Comparison of ENCODE assay signal across 14 cellular contexts in genomic region chr1:36369472-36369871, GRCh38. TPM values are rescaled to one million over a fixed set of nuclear protein-coding genes. Genes with fewer than 3 reads are reported as not detected.
DNase-seq lines count a peak whose midpoint lies in the region; ATAC-seq and TF ChIP-seq lines count a peak whose summit lies in the region.
"Had no signal": no experiment of that assay in that cellular context is flagged by ENCODE, and none has a peak within 500 bp of the region (broad histone marks: within the 10 kb centered on the region; RNA-seq: fewer than 3 reads in every experiment).

No MANE protein-coding gene starts in this region.

- DNase-seq in COR-L47 (lab: John Stamatoyannopoulos, UW) (peak; percentile 19), WTC11 (ENCODE audit: low spot score) (no peak), naive B cell (no peak), DMS79 treated with DMSO at 0.1 percent for 48 hours (lab: John Stamatoyannopoulos, UW) (no peak), NCI-H774 (lab: John Stamatoyannopoulos, UW) (no peak), cortex of kidney (lab: John Stamatoyannopoulos, UW) (no peak)
- DNase-seq: DMS 273 treated with DMSO at 0.1 percent for 48 hours had no signal

- H3K27ac ChIP-seq in BLaER1 treated with 17β-estradiol and CSF1 and Interleukin-3, amounts not matched to agents 10 nM and 100 nM = peak overlapping the region in 8 of 11 experiments; percentile 24 to 89 (median 41); a peak in 10 of 22 replicates
- H3K27ac ChIP-seq: cardiac muscle cell, WERI-Rb-1 had no signal

- H3K9me3 Mint-ChIP-seq in WTC11 (no peaks in the 10 kb centered on the region), naive B cell (no peaks in the 10 kb centered on the region)
- H3K9me3 Mint-ChIP-seq: activated T-helper 2 cell treated with anti-CD3 and anti-CD28 coated beads, Interferon-gamma antibody, Interleukin-2, Interleukin-4, amounts not matched to agents 10 μg/mL and 5 μg/mL and 100 μg/mL, durations not matched to agents 14 hours and 24 hours and 36 hours; mesothelial cell of epicardium had no signal

- no peak overlapping the region for H3K4me3 ChIP-seq in BLaER1 treated with 17β-estradiol and CSF1 and Interleukin-3, amounts not matched to agents 10 nM and 100 nM
- H3K4me3 ChIP-seq: cardiac muscle cell, esophagus muscularis mucosa, stomach had no signal

- H3K9ac ChIP-seq in BLaER1 treated with 17β-estradiol and CSF1 and Interleukin-3, amounts not matched to agents 10 nM and 100 nM = peak overlapping the region in 7 of 11 experiments; percentile 6 to 37 (median 18); a peak in 4 of 22 replicates

- H3K4me3 Mint-ChIP-seq in WTC11 (no peak overlapping the region), naive B cell (peak overlapping the region in 4 of 8 donors; percentile 24 to 89 (median 42))
- H3K4me3 Mint-ChIP-seq: mesothelial cell of epicardium had no signal

- H3K4me1 Mint-ChIP-seq in WTC11 = peaks cover 50% of the 10 kb centered on the region
- H3K4me1 Mint-ChIP-seq in naive B cell = peaks cover 66 to 96% (median 76%) of the 10 kb centered on the region in 3 donors

- H3K4me1 ChIP-seq in BLaER1 treated with 17β-estradiol and CSF1 and Interleukin-3, amounts not matched to agents 10 nM and 100 nM = peaks cover 94 to 100% (median 100%) of the 10 kb centered on the region in 10 experiments

- no peaks in the 10 kb centered on the region for H3K9me3 ChIP-seq in BLaER1 treated with 17β-estradiol and CSF1 and Interleukin-3, amounts not matched to agents 10 nM and 100 nM (replicated peaks in 1 of 11)
- H3K9me3 ChIP-seq: esophagus muscularis mucosa, stomach had no signal

- peaks cover 0 to 22% (median 12%) of the 10 kb centered on the region in 11 experiments; a peak in 12 of 22 replicates for H3K36me3 ChIP-seq in BLaER1 treated with 17β-estradiol and CSF1 and Interleukin-3, amounts not matched to agents 10 nM and 100 nM
- H3K36me3 ChIP-seq: cardiac muscle cell had no signal

- peaks cover 0 to 58% (median 21%) of the 10 kb centered on the region in 11 experiments; a peak in 14 of 22 replicates for H4K20me1 ChIP-seq in BLaER1 treated with 17β-estradiol and CSF1 and Interleukin-3, amounts not matched to agents 10 nM and 100 nM

- POLR2A ChIA-PET in WTC11 (lab: Charles Lee) = interaction anchor here (0.6 to 1.7 kb wide), 7 partner anchors 16 to 1433 kb away, joined by 3 to 10 read pairs (median 5); partner anchors contain the start of genes EVA1B and LSM10

- no peak for TF ChIP-seq CTCF in WTC11 (IDR thresholded peaks at IDR 0.05)

- H3K27me3 ChIP-seq in BLaER1 treated with 17β-estradiol and CSF1 and Interleukin-3, amounts not matched to agents 10 nM and 100 nM = no peaks in the 10 kb centered on the region
- H3K27me3 ChIP-seq: cardiac muscle cell, esophagus muscularis mucosa, stomach had no signal

- H3K36me3 Mint-ChIP-seq in WTC11 = no peaks in the 10 kb centered on the region; the same call in 1 of the 2 replicates
- H3K36me3 Mint-ChIP-seq in naive B cell = no peaks in the 10 kb centered on the region
- H3K36me3 Mint-ChIP-seq: mesothelial cell of epicardium had no signal

- H3K27ac Mint-ChIP-seq in WTC11 (peak overlapping the region; percentile 75), naive B cell (peak overlapping the region in 5 of 6 donors; percentile 51 to 99 (median 78))
- H3K27ac Mint-ChIP-seq: activated T-helper 2 cell treated with anti-CD3 and anti-CD28 coated beads, Interferon-gamma antibody, Interleukin-2, Interleukin-4, amounts not matched to agents 10 μg/mL and 5 μg/mL and 100 μg/mL, durations not matched to agents 14 hours and 24 hours and 36 hours had no signal

- peak overlapping the region; percentile 20 to 96 (median 92) for H3K4me2 ChIP-seq in BLaER1 treated with 17β-estradiol and CSF1 and Interleukin-3, amounts not matched to agents 10 nM and 100 nM

- no peak for ATAC-seq in WTC11
- ATAC-seq in naive B cell (ENCODE audit: low read depth in 2 of 2) = no peak

- CTCF ChIA-PET in WTC11 (lab: Charles Lee) = interaction anchor here (0.6 to 5.0 kb wide), 38 partner anchors 9 to 273 kb away, joined by 3 to 76 read pairs (median 6); partner anchors contain the start of genes EVA1B, LSM10, MRPS15 and OSCP1

- H3K27me3 Mint-ChIP-seq in WTC11 (ENCODE audit: low read depth) (no peaks in the 10 kb centered on the region), naive B cell (no peaks in the 10 kb centered on the region)

TF ChIP-seq in WTC11, 78 proteins besides CTCF, POLR2A, EP300 and RAD21:
- TF ChIP-seq, protein P1, sequence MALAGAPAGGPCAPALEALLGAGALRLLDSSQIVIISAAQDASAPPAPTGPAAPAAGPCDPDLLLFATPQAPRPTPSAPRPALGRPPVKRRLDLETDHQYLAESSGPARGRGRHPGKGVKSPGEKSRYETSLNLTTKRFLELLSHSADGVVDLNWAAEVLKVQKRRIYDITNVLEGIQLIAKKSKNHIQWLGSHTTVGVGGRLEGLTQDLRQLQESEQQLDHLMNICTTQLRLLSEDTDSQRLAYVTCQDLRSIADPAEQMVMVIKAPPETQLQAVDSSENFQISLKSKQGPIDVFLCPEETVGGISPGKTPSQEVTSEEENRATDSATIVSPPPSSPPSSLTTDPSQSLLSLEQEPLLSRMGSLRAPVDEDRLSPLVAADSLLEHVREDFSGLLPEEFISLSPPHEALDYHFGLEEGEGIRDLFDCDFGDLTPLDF (CRISPR knock-in tag; IDR thresholded peaks at IDR 0.05) = no peak
- TF ChIP-seq TEAD4 (CRISPR knock-in tag; IDR thresholded peaks at IDR 0.05) (no peak), FOXJ3 (CRISPR knock-in tag; IDR thresholded peaks at IDR 0.05; ENCODE audit: borderline replicate concordance) (no peak), E2F5 (CRISPR knock-in tag; IDR thresholded peaks at IDR 0.05) (no peak), ETV6 (CRISPR knock-in tag; IDR thresholded peaks at IDR 0.05) (no peak), GABPB1 (CRISPR knock-in tag; IDR thresholded peaks at IDR 0.05) (no peak), USF1 (CRISPR knock-in tag; IDR thresholded peaks at IDR 0.05) (no peak)
- TF ChIP-seq, protein P2, sequence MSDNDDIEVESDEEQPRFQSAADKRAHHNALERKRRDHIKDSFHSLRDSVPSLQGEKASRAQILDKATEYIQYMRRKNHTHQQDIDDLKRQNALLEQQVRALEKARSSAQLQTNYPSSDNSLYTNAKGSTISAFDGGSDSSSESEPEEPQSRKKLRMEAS (CRISPR knock-in tag; IDR thresholded peaks at IDR 0.05) = no peak
- TF ChIP-seq, protein P3, sequence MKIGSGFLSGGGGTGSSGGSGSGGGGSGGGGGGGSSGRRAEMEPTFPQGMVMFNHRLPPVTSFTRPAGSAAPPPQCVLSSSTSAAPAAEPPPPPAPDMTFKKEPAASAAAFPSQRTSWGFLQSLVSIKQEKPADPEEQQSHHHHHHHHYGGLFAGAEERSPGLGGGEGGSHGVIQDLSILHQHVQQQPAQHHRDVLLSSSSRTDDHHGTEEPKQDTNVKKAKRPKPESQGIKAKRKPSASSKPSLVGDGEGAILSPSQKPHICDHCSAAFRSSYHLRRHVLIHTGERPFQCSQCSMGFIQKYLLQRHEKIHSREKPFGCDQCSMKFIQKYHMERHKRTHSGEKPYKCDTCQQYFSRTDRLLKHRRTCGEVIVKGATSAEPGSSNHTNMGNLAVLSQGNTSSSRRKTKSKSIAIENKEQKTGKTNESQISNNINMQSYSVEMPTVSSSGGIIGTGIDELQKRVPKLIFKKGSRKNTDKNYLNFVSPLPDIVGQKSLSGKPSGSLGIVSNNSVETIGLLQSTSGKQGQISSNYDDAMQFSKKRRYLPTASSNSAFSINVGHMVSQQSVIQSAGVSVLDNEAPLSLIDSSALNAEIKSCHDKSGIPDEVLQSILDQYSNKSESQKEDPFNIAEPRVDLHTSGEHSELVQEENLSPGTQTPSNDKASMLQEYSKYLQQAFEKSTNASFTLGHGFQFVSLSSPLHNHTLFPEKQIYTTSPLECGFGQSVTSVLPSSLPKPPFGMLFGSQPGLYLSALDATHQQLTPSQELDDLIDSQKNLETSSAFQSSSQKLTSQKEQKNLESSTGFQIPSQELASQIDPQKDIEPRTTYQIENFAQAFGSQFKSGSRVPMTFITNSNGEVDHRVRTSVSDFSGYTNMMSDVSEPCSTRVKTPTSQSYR (CRISPR knock-in tag; IDR thresholded peaks at IDR 0.05) = no peak

RNA-seq across cellular contexts. Expression of gene STK40, which starts 16.3 kb away (rescaled TPM):
- 17.8 to 24.7 TPM (median 20.4 TPM) in 3 replicates for total RNA-seq in WTC11 (2021)
- 100 to 1,000 TPM in 1 of 6 donors, 10 to 100 TPM in 5; 62.3 to 105 (median 73.3) TPM for polyA plus RNA-seq in naive B cell (ENCODE audit: low read depth in 6 of 6)

RNA-seq across cellular contexts. Expression of gene LSM10, which starts 28.2 kb away (rescaled TPM):
- 49.1 to 56.3 TPM (median 49.3 TPM) in 3 replicates for total RNA-seq in WTC11 (2021)
- polyA plus RNA-seq in naive B cell (ENCODE audit: low read depth in 6 of 6) = 100 to 1,000 TPM; 358 to 480 (median 448) TPM

RNA-seq across cellular contexts. Expression of gene EVA1B, which starts 46.0 kb away (rescaled TPM):
- total RNA-seq in WTC11 (2021) = 32.0 to 45.2 TPM (median 41.5 TPM) in 3 replicates
- 1 to 10 TPM in 1 of 6 donors, under 1 TPM in 3, not detected in 2; 0.52 to 1.3 (median 0.74) TPM for polyA plus RNA-seq in naive B cell (ENCODE audit: low read depth in 6 of 6)
